14 cellular contexts compared by ENCODE assay signal in genomic region chr2:138217975-138218773, GRCh38.
A peak's percentile ranks its signal among the peaks of the same experiment; 100 is the strongest.
DNase-seq lines count a peak whose midpoint lies in the region; ATAC-seq, FAIRE-seq and TF ChIP-seq lines count a peak whose summit lies in the region.
"Had no signal": no experiment of that assay in that cellular context is flagged by ENCODE, and none has a peak within 500 bp of the region (broad histone marks: within the 10 kb centered on the region; RNA-seq: fewer than 3 reads in every experiment).

No MANE protein-coding gene starts in this region.

- H3K4me2 ChIP-seq in HepG2 (ENCODE audit: low read depth, low read length): no peak overlapping the region

- H3K79me2 ChIP-seq in HepG2 (ENCODE audit: insufficient read depth, low read length): no peaks in the 10 kb centered on the region

- BruUV-seq in HepG2 (replicated peaks; lab: Mats Ljungman, UMichigan): no TSS peak

- TF ChIP-seq RAD21 in HepG2 (CRISPR knock-in tag; IDR thresholded peaks at IDR 0.05): no peak

- intact Hi-C loops in HepG2 (cut with micrococcal nuclease; ENCODE audit: unreplicated experiment): no loop called here
- intact Hi-C loops in right lobe of liver (cut with DNase I): no loop called here
- intact Hi-C loops in right cardiac atrium (cut with DNase I): no loop called here
- intact Hi-C loops in mucosa of descending colon (cut with DNase I, micrococcal nuclease): no loop called here

- TF ChIP-seq EP300 in HepG2 (IDR thresholded peaks at IDR 0.05; ENCODE audit: low read depth in 2 of 2, low read length in 2 of 2) (no peak), HepG2 (CRISPR knock-in tag; IDR thresholded peaks at IDR 0.05; ENCODE audit: borderline replicate concordance) (no peak)

- H4K20me1 ChIP-seq in HepG2 (ENCODE audit: insufficient read depth, low read length): no peaks in the 10 kb centered on the region

- CTCF ChIA-PET in HepG2 (lab: Yijun Ruan, JAX; ENCODE audit: low intra/inter-chr PET ratio, low total read pairs): no interaction called here
- CTCF ChIA-PET in WTC11 (lab: Charles Lee): interaction anchor here (0.7 kb wide), 1 partner anchor 1162 kb away, joined by 3 read pairs; no protein-coding TSS in a partner anchor

- TF ChIP-seq POLR2A in HepG2 (IDR thresholded peaks at IDR 0.05; ENCODE audit: insufficient read depth in 1 of 2, low read depth in 2 of 2, low read length in 2 of 2) (no peak), right lobe of liver (IDR thresholded peaks at IDR 0.05) (no peak)

- H2AFZ ChIP-seq in HepG2 (ENCODE audit: low read length): no peak overlapping the region

- 93% methylated on average over 1 of the region's 1 CpG for WGBS in HepG2 (ENCODE audit: low lambda C conversion rate)
- 84% methylated on average over 1 of the region's 1 CpG for WGBS in right lobe of liver (ENCODE audit: insufficient coverage, low coverage, low lambda C conversion rate, missing lambda C conversion rate)
- WGBS in right cardiac atrium: 88% methylated on average over 1 of the region's 1 CpG

- no peaks in the 10 kb centered on the region for H3K27me3 ChIP-seq in HepG2 (ENCODE audit: control insufficient read depth in 1 of 2, insufficient read depth in 2 of 2, low read length in 2 of 2)
- no peaks in the 10 kb centered on the region for H3K27me3 ChIP-seq in right lobe of liver
- H3K27me3 ChIP-seq in right cardiac atrium (ENCODE audit: control insufficient read depth, insufficient read depth): no peaks in the 10 kb centered on the region

- DNase-seq in HepG2 (ENCODE audit: low spot score): no peak
- no peak for DNase-seq in right lobe of liver
- DNase-seq in WTC11 (ENCODE audit: low spot score): no peak
- no peak for DNase-seq in right cardiac atrium
- no peak for DNase-seq in activated T-cell treated with anti-CD3 and anti-CD28 coated beads, Interleukin-2, amount 50 U/mL, for 4 hours
- no peak for DNase-seq in mucosa of descending colon
- DNase-seq: Caco-2; CD8-positive, alpha-beta memory T cell; DMS53; GF-D8; HCEC 1CT; HFFc6 had no signal

- 0 out of 2 replicates have a peak overlapping the region, but pooled peaks have one; percentile 34 for H3K27ac Mint-ChIP-seq in WTC11
- H3K27ac Mint-ChIP-seq: CD8-positive, alpha-beta memory T cell; HFFc6 had no signal

- H3K4me3 Mint-ChIP-seq in WTC11: no peak overlapping the region
- H3K4me3 Mint-ChIP-seq in activated T-cell treated with anti-CD3 and anti-CD28 coated beads, Interleukin-2, amount 50 U/mL, for 4 hours: no peak overlapping the region
- H3K4me3 Mint-ChIP-seq: CD8-positive, alpha-beta memory T cell; HFFc6 had no signal

- H3K4me1 ChIP-seq in HepG2 (ENCODE audit: insufficient read depth, low read length): peaks cover 28% of the 10 kb centered on the region
- H3K4me1 ChIP-seq in right lobe of liver: no peaks in the 10 kb centered on the region
- H3K4me1 ChIP-seq in right cardiac atrium (ENCODE audit: control insufficient read depth, insufficient read depth, low read length): peaks cover 2% of the 10 kb centered on the region
- H3K4me1 ChIP-seq in mucosa of descending colon (ENCODE audit: low read depth): no peaks in the 10 kb centered on the region
- H3K4me1 ChIP-seq: Caco-2 had no signal

- no peaks in the 10 kb centered on the region; the same call in 1 of the 2 replicates for H3K36me3 Mint-ChIP-seq in WTC11
- H3K36me3 Mint-ChIP-seq in activated T-cell treated with anti-CD3 and anti-CD28 coated beads, Interleukin-2, amount 50 U/mL, for 4 hours (ENCODE audit: insufficient read depth): no peaks in the 10 kb centered on the region
- H3K36me3 Mint-ChIP-seq: CD8-positive, alpha-beta memory T cell had no signal

- FAIRE-seq in HepG2 (lab: Jason Lieb, UNC): no peak
- FAIRE-seq: GM19239 had no signal

- H3K36me3 ChIP-seq in HepG2 (replicated peaks in 1 of 2; ENCODE audit: control insufficient read depth in 1 of 2, insufficient read depth in 2 of 2, low read length in 2 of 2) (no peaks in the 10 kb centered on the region), right lobe of liver (no peaks in the 10 kb centered on the region), mucosa of descending colon (ENCODE audit: low read depth) (no peaks in the 10 kb centered on the region)

- H3K9me3 ChIP-seq in HepG2 (ENCODE audit: low read length) (no peaks in the 10 kb centered on the region), right lobe of liver (no peaks in the 10 kb centered on the region), right cardiac atrium (ENCODE audit: control insufficient read depth, low read length) (no peaks in the 10 kb centered on the region), mucosa of descending colon (no peaks in the 10 kb centered on the region)
- H3K9me3 ChIP-seq: Caco-2 had no signal

- no peaks in the 10 kb centered on the region; the same call in 1 of the 2 replicates for H3K9me3 Mint-ChIP-seq in WTC11
- no peaks in the 10 kb centered on the region for H3K9me3 Mint-ChIP-seq in activated T-cell treated with anti-CD3 and anti-CD28 coated beads, Interleukin-2, amount 50 U/mL, for 4 hours
- H3K9me3 Mint-ChIP-seq: HFFc6 had no signal

- no peaks in the 10 kb centered on the region for H3K27me3 Mint-ChIP-seq in WTC11 (ENCODE audit: low read depth)
- no peaks in the 10 kb centered on the region for H3K27me3 Mint-ChIP-seq in activated T-cell treated with anti-CD3 and anti-CD28 coated beads, Interleukin-2, amount 50 U/mL, for 4 hours (ENCODE audit: low read depth)
- H3K27me3 Mint-ChIP-seq: CD8-positive, alpha-beta memory T cell had no signal

- POLR2A ChIA-PET in HepG2 (lab: Yijun Ruan, JAX): no interaction called here
- POLR2A ChIA-PET in WTC11 (lab: Charles Lee): no interaction called here

- H3K4me3 ChIP-seq in HepG2 (replicated peaks in 1 of 3; ENCODE audit: insufficient read depth in 1 of 3, low read depth in 2 of 3, low read length in 3 of 3): no peak overlapping the region
- H3K4me3 ChIP-seq in right lobe of liver: no peak overlapping the region
- H3K4me3 ChIP-seq in right cardiac atrium (ENCODE audit: low read length): no peak overlapping the region
- H3K4me3 ChIP-seq in mucosa of descending colon: no peak overlapping the region

- in situ Hi-C loops in HepG2 (cut with HindIII; ENCODE audit: extremely low pct_ligation_motif_present, low pct_unique_long_range_greater_than_20kb): no loop called here

- no peak overlapping the region for H3K9ac ChIP-seq in HepG2 (ENCODE audit: insufficient read depth, low read depth, low read length)

- H3K27ac ChIP-seq in HepG2 (ENCODE audit: extremely low read length, insufficient read depth, low read length) (no peak overlapping the region), right lobe of liver (no peak overlapping the region), right cardiac atrium (ENCODE audit: low read length) (no peak overlapping the region)

- H3K4me1 Mint-ChIP-seq in WTC11: peaks cover 54% of the 10 kb centered on the region
- H3K4me1 Mint-ChIP-seq in activated T-cell treated with anti-CD3 and anti-CD28 coated beads, Interleukin-2, amount 50 U/mL, for 4 hours (ENCODE audit: low read depth): no peaks in the 10 kb centered on the region
- H3K4me1 Mint-ChIP-seq: CD8-positive, alpha-beta memory T cell had no signal

- TF ChIP-seq CTCF in HepG2 (CRISPR knock-in tag; IDR thresholded peaks at IDR 0.05) (no peak), right lobe of liver (IDR thresholded peaks at IDR 0.05) (no peak), WTC11 (IDR thresholded peaks at IDR 0.05) (no peak), mucosa of descending colon (IDR thresholded peaks at IDR 0.05) (no peak)

- ATAC-seq in HepG2 (no peak), right lobe of liver (no peak), WTC11 (no peak), right cardiac atrium (peak; percentile 66 to 88), GM21528 (IDR thresholded peaks at IDR 0.05; ENCODE audit: low FRiP score, unreplicated experiment) (no peak), mucosa of descending colon (no peak)
- no peak for ATAC-seq in activated T-cell treated with anti-CD3 and anti-CD28 coated beads, Interleukin-2, amount 50 U/mL, for 4 hours

TF ChIP-seq in HepG2, 621 proteins besides CTCF, POLR2A, EP300 and RAD21:
- TF ChIP-seq MAFK (conservative IDR thresholded peaks at IDR 0.05 in 1 of 2, IDR thresholded peaks at IDR 0.05 in 1 of 2; ENCODE audit: low read length in 2 of 2) (peak; percentile 37 to 79; a peak in 2 of 4 replicates), SMC3 (IDR thresholded peaks at IDR 0.05; ENCODE audit: low read length) (no peak), MAFF (IDR thresholded peaks at IDR 0.05; ENCODE audit: low read depth, low read length) (peak; percentile 52; the same call in 1 of the 2 replicates)

TF ChIP-seq in WTC11, 78 proteins besides CTCF, POLR2A, EP300 and RAD21 (continues in another document):
- no peak for TF ChIP-seq ATF1 (CRISPR knock-in tag; IDR thresholded peaks at IDR 0.05)
- TF ChIP-seq ZNF263 (CRISPR knock-in tag; IDR thresholded peaks at IDR 0.05; ENCODE audit: low read depth): no peak
- TF ChIP-seq ZBTB21 (CRISPR knock-in tag; IDR thresholded peaks at IDR 0.05; ENCODE audit: borderline replicate concordance): no peak
- no peak for TF ChIP-seq ZNF317 (CRISPR knock-in tag; IDR thresholded peaks at IDR 0.05; ENCODE audit: borderline replicate concordance, low read depth)
- TF ChIP-seq, protein P1, sequence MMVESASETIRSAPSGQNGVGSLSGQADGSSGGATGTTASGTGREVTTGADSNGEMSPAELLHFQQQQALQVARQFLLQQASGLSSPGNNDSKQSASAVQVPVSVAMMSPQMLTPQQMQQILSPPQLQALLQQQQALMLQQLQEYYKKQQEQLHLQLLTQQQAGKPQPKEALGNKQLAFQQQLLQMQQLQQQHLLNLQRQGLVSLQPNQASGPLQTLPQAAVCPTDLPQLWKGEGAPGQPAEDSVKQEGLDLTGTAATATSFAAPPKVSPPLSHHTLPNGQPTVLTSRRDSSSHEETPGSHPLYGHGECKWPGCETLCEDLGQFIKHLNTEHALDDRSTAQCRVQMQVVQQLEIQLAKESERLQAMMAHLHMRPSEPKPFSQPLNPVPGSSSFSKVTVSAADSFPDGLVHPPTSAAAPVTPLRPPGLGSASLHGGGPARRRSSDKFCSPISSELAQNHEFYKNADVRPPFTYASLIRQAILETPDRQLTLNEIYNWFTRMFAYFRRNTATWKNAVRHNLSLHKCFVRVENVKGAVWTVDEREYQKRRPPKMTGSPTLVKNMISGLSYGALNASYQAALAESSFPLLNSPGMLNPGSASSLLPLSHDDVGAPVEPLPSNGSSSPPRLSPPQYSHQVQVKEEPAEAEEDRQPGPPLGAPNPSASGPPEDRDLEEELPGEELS (CRISPR knock-in tag; IDR thresholded peaks at IDR 0.05): no peak

Comparison
In these comparisons a context has a peak if more than half of its experiments do, and no peak if none do; other contexts are left out.
1. ATAC-seq: peak in right cardiac atrium (2 of 2); none in HepG2 (single experiment), right lobe of liver (0 of 4), WTC11 (single experiment), activated T-cell treated with anti-CD3 and anti-CD28 coated beads, Interleukin-2, amount 50 U/mL, for 4 hours (0 of 2), GM21528 (single experiment) and mucosa of descending colon (single experiment).